ENCODE assay signal across 27 cellular contexts in genomic region chr12:114688256-114688845, GRCh38. TPM values are rescaled to one million over a fixed set of nuclear protein-coding genes. Genes with fewer than 3 reads are reported as not detected.
DNase-seq lines count a peak whose midpoint lies in the region; ATAC-seq, FAIRE-seq and TF ChIP-seq lines count a peak whose summit lies in the region.
"Had no signal": no experiment of that assay in that cellular context is flagged by ENCODE, and none has a peak within 500 bp of the region (broad histone marks: within the 10 kb centered on the region; RNA-seq: fewer than 3 reads in every experiment).

No MANE protein-coding gene starts in this region.

- peaks cover 0 to 15% of the 10 kb centered on the region in 2 experiments; a peak in 3 of 5 replicates for H3K4me1 ChIP-seq in K562 (replicated peaks in 1 of 2; ENCODE audit: control insufficient read depth in 2 of 2, insufficient read depth in 2 of 2, low read length in 2 of 2)
- peaks cover 26% of the 10 kb centered on the region for H3K4me1 ChIP-seq in mesendoderm (ENCODE audit: control insufficient read depth, low read depth, low read length)

- CTCF ChIA-PET in K562 (lab: Yijun Ruan, JAX; ENCODE audit: low intra/inter-chr PET ratio) = no interaction called here

- no peak overlapping the region for H2AFZ ChIP-seq in K562 (ENCODE audit: low read depth, low read length)

- no peak overlapping the region for H3K4me3 Mint-ChIP-seq in T-helper 1 cell treated with Interleukin-12 subunit alpha and Interleukin-12 subunit beta and Interleukin-4 antibody, amounts not matched to agents 30 μg/mL and 1 μg/mL, for 36 hours
- peak overlapping the region; percentile 76 for H3K4me3 Mint-ChIP-seq in type B pancreatic cell
- no peak overlapping the region for H3K4me3 Mint-ChIP-seq in T-helper 2 cell treated with Interferon-gamma antibody and Interleukin-4, amounts not matched to agents 5 μg/mL and 100 μg/mL, for 36 hours
- H3K4me3 Mint-ChIP-seq in activated CD4-positive, alpha-beta T cell treated with anti-CD3 and anti-CD28 coated beads, Interleukin-2, amount 10 ng/mL, durations not matched to agents 24 days and 14 days = no peak overlapping the region
- H3K4me3 Mint-ChIP-seq: activated CD4-positive, alpha-beta T cell treated with anti-CD3 and anti-CD28 coated beads, Interleukin-2, amount 10 ng/mL, durations not matched to agents 7 days and 5 days; activated naive CD4-positive, alpha-beta T cell treated with anti-CD3 and anti-CD28 coated beads, Interleukin-2, amount 50 U/mL, for 24 hours had no signal

- TF ChIP-seq POLR2A in K562 (conservative IDR thresholded peaks at IDR 0.05) = no peak

- no peaks in the 10 kb centered on the region for H3K9me3 ChIP-seq in K562 (replicated peaks; ENCODE audit: control insufficient read depth, insufficient read depth, low read depth, low read length)

- TF ChIP-seq CTCF in K562 (IDR thresholded peaks at IDR 0.05 in 2 of 3, conservative IDR thresholded peaks at IDR 0.05 in 1 of 3; ENCODE audit: insufficient read depth in 2 of 3, low read depth in 1 of 3, low read length in 3 of 3) (no peak), type B pancreatic cell (conservative IDR thresholded peaks at IDR 0.05) (no peak)

- intact Hi-C loops in K562 (cut with micrococcal nuclease) = no loop called here
- intact Hi-C loops in activated CD4-positive, alpha-beta T cell treated with anti-CD3 and anti-CD28 coated beads, Interleukin-2, amount 10 ng/mL, durations not matched to agents 24 days and 14 days (cut with micrococcal nuclease) = no loop called here

- H4K8ac ChIP-seq in mesendoderm (ENCODE audit: low read depth, low read length) = no peak overlapping the region

- no peak overlapping the region for H3K23ac ChIP-seq in mesendoderm (ENCODE audit: low read length)

- peak overlapping the region; percentile 38 for H3K27ac Mint-ChIP-seq in T-helper 1 cell treated with Interleukin-12 subunit alpha and Interleukin-12 subunit beta and Interleukin-4 antibody, amounts not matched to agents 30 μg/mL and 1 μg/mL, for 36 hours
- peak overlapping the region; percentile 73 for H3K27ac Mint-ChIP-seq in type B pancreatic cell
- no peak overlapping the region for H3K27ac Mint-ChIP-seq in T-helper 2 cell treated with Interferon-gamma antibody and Interleukin-4, amounts not matched to agents 5 μg/mL and 100 μg/mL, for 36 hours
- H3K27ac Mint-ChIP-seq in activated CD4-positive, alpha-beta T cell treated with anti-CD3 and anti-CD28 coated beads, Interleukin-2, amount 10 ng/mL, durations not matched to agents 24 days and 14 days = no peak overlapping the region
- H3K27ac Mint-ChIP-seq: activated CD4-positive, alpha-beta T cell treated with anti-CD3 and anti-CD28 coated beads, Interleukin-2, amount 10 ng/mL, durations not matched to agents 7 days and 5 days; activated naive CD4-positive, alpha-beta T cell treated with anti-CD3 and anti-CD28 coated beads, Interleukin-2, amount 50 U/mL, for 24 hours; naive thymus-derived CD8-positive, alpha-beta T cell had no signal

- H2BK5ac ChIP-seq in mesendoderm (ENCODE audit: low read length) = peak overlapping the region; percentile 89

- H3K9ac ChIP-seq in K562 (ENCODE audit: insufficient read depth in 1 of 2, low read depth in 2 of 2, low read length in 2 of 2) (no peak overlapping the region), mesendoderm (ENCODE audit: low read length) (peak overlapping the region; percentile 45)

- H3K27ac ChIP-seq in K562 (ENCODE audit: extremely low read depth, low read depth, low read length) (no peak overlapping the region), mesendoderm (ENCODE audit: low read depth, low read length) (no peak overlapping the region)
- H3K27ac ChIP-seq: C4-2B had no signal

- no peak for TF ChIP-seq EP300 in K562 (IDR thresholded peaks at IDR 0.05; ENCODE audit: low read length)

- H3K36me3 Mint-ChIP-seq in T-helper 1 cell treated with Interleukin-12 subunit alpha and Interleukin-12 subunit beta and Interleukin-4 antibody, amounts not matched to agents 30 μg/mL and 1 μg/mL, for 36 hours (ENCODE audit: low read depth) = peaks cover 3% of the 10 kb centered on the region
- H3K36me3 Mint-ChIP-seq in type B pancreatic cell = no peaks in the 10 kb centered on the region
- no peaks in the 10 kb centered on the region for H3K36me3 Mint-ChIP-seq in T-helper 2 cell treated with Interferon-gamma antibody and Interleukin-4, amounts not matched to agents 5 μg/mL and 100 μg/mL, for 36 hours (ENCODE audit: low read depth)
- H3K36me3 Mint-ChIP-seq in activated CD4-positive, alpha-beta T cell treated with anti-CD3 and anti-CD28 coated beads, Interleukin-2, amount 10 ng/mL, durations not matched to agents 24 days and 14 days (ENCODE audit: low read depth) = peaks cover 8% of the 10 kb centered on the region
- H3K36me3 Mint-ChIP-seq: activated naive CD4-positive, alpha-beta T cell treated with anti-CD3 and anti-CD28 coated beads, Interleukin-2, amount 50 U/mL, for 24 hours had no signal

- peak overlapping the region; percentile 10 for H2BK15ac ChIP-seq in mesendoderm (replicated peaks; ENCODE audit: low read depth)

- 2% methylated on average over 4 of the region's 4 CpGs for WGBS in K562 (ENCODE audit: insufficient coverage, low coverage, missing lambda C conversion rate)
- whole genome bisulfite sequencing in mesendoderm (ENCODE audit: extremely low coverage, insufficient coverage, low lambda C conversion rate) = no CpG with 5 or more reads among the region's 4 CpGs

- POLR2A ChIA-PET in K562 (lab: Yijun Ruan, JAX) = interaction anchor here (1.5 kb wide), 1 partner anchor 35 kb away, joined by 3 read pairs; no protein-coding TSS in a partner anchor

- H3K27me3 ChIP-seq in K562 (ENCODE audit: control insufficient read depth in 2 of 2, insufficient read depth in 2 of 2, low read length in 2 of 2) (peaks cover 24 to 74% of the 10 kb centered on the region in 2 experiments; a peak in 4 of 5 replicates), mesendoderm (ENCODE audit: insufficient read depth, low read length, poor library complexity) (peaks cover 20% of the 10 kb centered on the region)

- no peak for DNase-seq in T-helper 1 cell
- DNase-seq in K562 (ENCODE audit: extremely low read depth in 1 of 4, low spot score in 3 of 4) = no peak
- DNase-seq in mesendoderm = no peak
- DNase-seq in type B pancreatic cell (ENCODE audit: extremely low spot score, unreplicated experiment) = no peak
- no peak for DNase-seq in T-helper 2 cell treated with Interferon-gamma antibody and Interleukin-4, amounts not matched to agents 5 μg/mL and 100 μg/mL, for 36 hours (ENCODE audit: low spot score)
- no peak for DNase-seq in activated CD4-positive, alpha-beta T cell treated with anti-CD3 and anti-CD28 coated beads, Interleukin-2, amount 10 ng/mL, durations not matched to agents 24 days and 14 days
- DNase-seq in DMS53 treated with DMSO at 0.1 percent for 48 hours (lab: John Stamatoyannopoulos, UW; ENCODE audit: unreplicated experiment) = no peak
- DNase-seq: 8988T; activated CD4-positive, alpha-beta T cell treated with anti-CD3 and anti-CD28 coated beads, Interleukin-2, amount 10 ng/mL, durations not matched to agents 7 days and 5 days; anterior cingulate cortex; DMS79; midbrain; naive thymus-derived CD8-positive, alpha-beta T cell; NCI-H1436 treated with DMSO at 0.1 percent for 48 hours; NCI-H2081 treated with DMSO at 0.1 percent for 48 hours; NCI-H345; SHP77; stimulated activated naive B cell treated with anti-CD40 and anti-IgM and Interleukin-4, amounts not matched to agents 10 μg/mL and 1 μg/mL and 100 μg/mL, for 72 hours; T1000 had no signal

- peak overlapping the region; percentile 39 for H3K4ac ChIP-seq in mesendoderm (ENCODE audit: low read depth, low read length)

- no peaks in the 10 kb centered on the region for H4K20me1 ChIP-seq in K562 (replicated peaks; ENCODE audit: control insufficient read depth, insufficient read depth, low read length)

- peaks cover 9% of the 10 kb centered on the region for H3K4me1 Mint-ChIP-seq in T-helper 1 cell treated with Interleukin-12 subunit alpha and Interleukin-12 subunit beta and Interleukin-4 antibody, amounts not matched to agents 30 μg/mL and 1 μg/mL, for 36 hours (ENCODE audit: low read depth)
- peaks cover 65% of the 10 kb centered on the region for H3K4me1 Mint-ChIP-seq in type B pancreatic cell (ENCODE audit: unreplicated experiment)
- H3K4me1 Mint-ChIP-seq in T-helper 2 cell treated with Interferon-gamma antibody and Interleukin-4, amounts not matched to agents 5 μg/mL and 100 μg/mL, for 36 hours (ENCODE audit: low read depth) = peaks cover 10% of the 10 kb centered on the region
- peaks cover 7% of the 10 kb centered on the region for H3K4me1 Mint-ChIP-seq in activated CD4-positive, alpha-beta T cell treated with anti-CD3 and anti-CD28 coated beads, Interleukin-2, amount 10 ng/mL, durations not matched to agents 24 days and 14 days

- peak overlapping the region; percentile 63 for H3K18ac ChIP-seq in mesendoderm (ENCODE audit: low read length)

- TF ChIP-seq RAD21 in K562 (CRISPR knock-in tag; conservative IDR thresholded peaks at IDR 0.05 in 1 of 2, IDR thresholded peaks at IDR 0.05 in 1 of 2) = no peak

- H3K4me3 ChIP-seq in K562 (no peak overlapping the region), mesendoderm (ENCODE audit: low read length) (no peak overlapping the region)

- H3K4me2 ChIP-seq in K562 (ENCODE audit: insufficient read depth, low read length) = no peak overlapping the region
- H3K4me2 ChIP-seq in mesendoderm (ENCODE audit: low read length) = peak overlapping the region; percentile 28

- H3K79me1 ChIP-seq in mesendoderm (ENCODE audit: low read length) = no peaks in the 10 kb centered on the region

- H3K27me3 Mint-ChIP-seq in T-helper 1 cell treated with Interleukin-12 subunit alpha and Interleukin-12 subunit beta and Interleukin-4 antibody, amounts not matched to agents 30 μg/mL and 1 μg/mL, for 36 hours (ENCODE audit: low read depth) = peaks cover 93% of the 10 kb centered on the region
- peaks cover 83% of the 10 kb centered on the region for H3K27me3 Mint-ChIP-seq in type B pancreatic cell
- H3K27me3 Mint-ChIP-seq in T-helper 2 cell treated with Interferon-gamma antibody and Interleukin-4, amounts not matched to agents 5 μg/mL and 100 μg/mL, for 36 hours (ENCODE audit: low read depth) = peaks cover 92% of the 10 kb centered on the region
- peaks cover 87% of the 10 kb centered on the region for H3K27me3 Mint-ChIP-seq in activated CD4-positive, alpha-beta T cell treated with anti-CD3 and anti-CD28 coated beads, Interleukin-2, amount 10 ng/mL, durations not matched to agents 24 days and 14 days

- H2AK5ac ChIP-seq in mesendoderm (ENCODE audit: low read length) = peak overlapping the region; percentile 93

- H3K79me2 ChIP-seq in K562 (ENCODE audit: control insufficient read depth, insufficient read depth, low read length) (no peaks in the 10 kb centered on the region), mesendoderm (ENCODE audit: control insufficient read depth, insufficient read depth, low read length) (peaks cover 5% of the 10 kb centered on the region)

- H3K9me3 Mint-ChIP-seq in T-helper 1 cell treated with Interleukin-12 subunit alpha and Interleukin-12 subunit beta and Interleukin-4 antibody, amounts not matched to agents 30 μg/mL and 1 μg/mL, for 36 hours = no peaks in the 10 kb centered on the region
- no peaks in the 10 kb centered on the region for H3K9me3 Mint-ChIP-seq in type B pancreatic cell
- H3K9me3 Mint-ChIP-seq in T-helper 2 cell treated with Interferon-gamma antibody and Interleukin-4, amounts not matched to agents 5 μg/mL and 100 μg/mL, for 36 hours = no peaks in the 10 kb centered on the region
- peaks cover 10% of the 10 kb centered on the region for H3K9me3 Mint-ChIP-seq in activated CD4-positive, alpha-beta T cell treated with anti-CD3 and anti-CD28 coated beads, Interleukin-2, amount 10 ng/mL, durations not matched to agents 24 days and 14 days
- H3K9me3 Mint-ChIP-seq: activated CD4-positive, alpha-beta T cell treated with anti-CD3 and anti-CD28 coated beads, Interleukin-2, amount 10 ng/mL, durations not matched to agents 7 days and 5 days; activated naive CD4-positive, alpha-beta T cell treated with anti-CD3 and anti-CD28 coated beads, Interleukin-2, amount 50 U/mL, for 24 hours had no signal

- FAIRE-seq in K562 (lab: Jason Lieb, UNC) = no peak
- FAIRE-seq: bronchial epithelial cell, endothelial cell of umbilical vein, kidney had no signal

- in situ Hi-C loops in K562 (cut with MboI) = no loop called here

- H4K5ac ChIP-seq in mesendoderm (ENCODE audit: low read length) = no peak overlapping the region

- H3K36me3 ChIP-seq in K562 (ENCODE audit: control insufficient read depth, insufficient read depth, low read length) (no peaks in the 10 kb centered on the region), mesendoderm (ENCODE audit: control insufficient read depth, insufficient read depth, low read length) (no peaks in the 10 kb centered on the region)

- peak overlapping the region; percentile 22 for H2BK120ac ChIP-seq in mesendoderm (ENCODE audit: low read depth, low read length)

- H3K9me1 ChIP-seq in K562 (ENCODE audit: control insufficient read depth, insufficient read depth, low read length) = no peaks in the 10 kb centered on the region

- no peak for ATAC-seq in K562
- ATAC-seq: naive thymus-derived CD8-positive, alpha-beta T cell; Panc1; stimulated activated naive B cell treated with anti-CD40 and anti-IgM and Interleukin-4, amounts not matched to agents 10 μg/mL and 1 μg/mL and 100 μg/mL, for 72 hours had no signal

- H3K56ac ChIP-seq in mesendoderm (ENCODE audit: low read length) = peak overlapping the region; percentile 79

- BruUV-seq in K562 (replicated peaks; lab: Mats Ljungman, UMichigan) = no TSS peak

RNA-seq across cellular contexts. Expression of gene TBX3, which starts 4.4 kb away (rescaled TPM):
- total RNA-seq in K562 (2011; cell fraction: chromatin; rRNA removed; ENCODE audit: low replicate concordance) = 0.88 and 2.7 TPM in 2 replicates
- total RNA-seq in K562 (2011; cell fraction: nucleolus; rRNA removed) = 1.3 and 1.5 TPM in 2 replicates
- total RNA-seq in K562 (2011; cell fraction: nucleoplasm; rRNA removed) = 0.51 and 0.92 TPM in 2 replicates
- total RNA-seq in K562 (2014; rRNA removed) = 0.18 and 0.20 TPM in 2 replicates
- 0.15 and 0.38 TPM in 2 replicates for total RNA-seq in K562 (2014; rRNA removed; fragmentation: Illumina TruSeq; extraction: Trizol)
- total RNA-seq in K562 (2015; rRNA removed; fragmentation: Illumina TruSeq; extraction: Trizol) = 0.23 and 0.47 TPM in 2 replicates
- total RNA-seq in K562 (2021) = 0.60 and 0.81 TPM in 2 replicates
- polyA plus RNA-seq in K562 (2011; rRNA removed) = 0.08 and 0.52 TPM in 2 replicates
- 0.04 and 0.31 TPM in 2 replicates for polyA plus RNA-seq in K562 (2011; cell fraction: cytosol; rRNA removed)
- polyA plus RNA-seq in K562 (2011; cell fraction: nucleus; rRNA removed) = 3.5 TPM in 1 of 2 replicates, not detected in the other
- 0.24 and 0.35 TPM in 2 replicates for polyA plus RNA-seq in K562 (2012)
- polyA plus RNA-seq in K562 (2014; fragmentation: Illumina TruSeq; extraction: Trizol) = 0.35 and 0.42 TPM in 2 replicates
- polyA plus RNA-seq in K562 (2014; fragmentation: Nextera tagmentation; extraction: Ambion mirVana) = under 1 TPM; 0.03 to 0.06 TPM
- polyA plus RNA-seq in K562 (2014; rRNA removed) = 0.19 and 0.35 TPM in 2 replicates
- 1.4 TPM in 1 of 2 replicates, not detected in the other for polyA minus RNA-seq in K562 (2011; rRNA and poly(A)+ RNA removed)
- 0.38 and 0.73 TPM in 2 replicates for polyA minus RNA-seq in K562 (2011; cell fraction: cytosol; rRNA and poly(A)+ RNA removed)
- polyA minus RNA-seq in K562 (2011; cell fraction: nucleus; rRNA and poly(A)+ RNA removed) = 0.22 and 2.6 TPM in 2 replicates
- polyA plus RNA-seq in mesendoderm (2013, experiment 1 of 2) = 2.1 TPM
- 2.1 TPM for polyA plus RNA-seq in mesendoderm (2013, experiment 2 of 2)
- 102 and 130 TPM in 2 replicates for total RNA-seq in type B pancreatic cell (ENCODE audit: low replicate concordance)
- not detected in 2 replicates for total RNA-seq in activated CD4-positive, alpha-beta T cell treated with anti-CD3 and anti-CD28 coated beads, Interleukin-2, amount 10 ng/mL, durations not matched to agents 24 days and 14 days
- total RNA-seq: activated CD4-positive, alpha-beta T cell treated with anti-CD3 and anti-CD28 coated beads, Interleukin-2, amount 10 ng/mL, durations not matched to agents 7 days and 5 days; activated CD8-positive, alpha-beta memory T cell treated with anti-CD3 and anti-CD28 coated beads for 36 hours; naive thymus-derived CD8-positive, alpha-beta T cell had no signal
- polyA plus RNA-seq: naive thymus-derived CD8-positive, alpha-beta T cell had no signal

Comparison
In these comparisons a context has a peak if more than half of its experiments do, and no peak if none do; other contexts are left out.
1. H3K27ac Mint-ChIP-seq: peak in T-helper 1 cell treated with Interleukin-12 subunit alpha and Interleukin-12 subunit beta and Interleukin-4 antibody, amounts not matched to agents 30 μg/mL and 1 μg/mL, for 36 hours (single experiment) and type B pancreatic cell (single experiment); none in T-helper 2 cell treated with Interferon-gamma antibody and Interleukin-4, amounts not matched to agents 5 μg/mL and 100 μg/mL, for 36 hours (single experiment) and activated CD4-positive, alpha-beta T cell treated with anti-CD3 and anti-CD28 coated beads, Interleukin-2, amount 10 ng/mL, durations not matched to agents 24 days and 14 days (single experiment).
2. RNA of gene TBX3, which starts 4.4 kb away (total RNA-seq): 102 to 130 TPM in type B pancreatic cell; 0.15 to 2.7 TPM in K562 and not detected in activated CD4-positive, alpha-beta T cell treated with anti-CD3 and anti-CD28 coated beads, Interleukin-2, amount 10 ng/mL, durations not matched to agents 24 days and 14 days; every median in the first group is over 10 times any median in the second.